ENCODE assay signal across 8 cellular contexts in the genomic region with DNA sequence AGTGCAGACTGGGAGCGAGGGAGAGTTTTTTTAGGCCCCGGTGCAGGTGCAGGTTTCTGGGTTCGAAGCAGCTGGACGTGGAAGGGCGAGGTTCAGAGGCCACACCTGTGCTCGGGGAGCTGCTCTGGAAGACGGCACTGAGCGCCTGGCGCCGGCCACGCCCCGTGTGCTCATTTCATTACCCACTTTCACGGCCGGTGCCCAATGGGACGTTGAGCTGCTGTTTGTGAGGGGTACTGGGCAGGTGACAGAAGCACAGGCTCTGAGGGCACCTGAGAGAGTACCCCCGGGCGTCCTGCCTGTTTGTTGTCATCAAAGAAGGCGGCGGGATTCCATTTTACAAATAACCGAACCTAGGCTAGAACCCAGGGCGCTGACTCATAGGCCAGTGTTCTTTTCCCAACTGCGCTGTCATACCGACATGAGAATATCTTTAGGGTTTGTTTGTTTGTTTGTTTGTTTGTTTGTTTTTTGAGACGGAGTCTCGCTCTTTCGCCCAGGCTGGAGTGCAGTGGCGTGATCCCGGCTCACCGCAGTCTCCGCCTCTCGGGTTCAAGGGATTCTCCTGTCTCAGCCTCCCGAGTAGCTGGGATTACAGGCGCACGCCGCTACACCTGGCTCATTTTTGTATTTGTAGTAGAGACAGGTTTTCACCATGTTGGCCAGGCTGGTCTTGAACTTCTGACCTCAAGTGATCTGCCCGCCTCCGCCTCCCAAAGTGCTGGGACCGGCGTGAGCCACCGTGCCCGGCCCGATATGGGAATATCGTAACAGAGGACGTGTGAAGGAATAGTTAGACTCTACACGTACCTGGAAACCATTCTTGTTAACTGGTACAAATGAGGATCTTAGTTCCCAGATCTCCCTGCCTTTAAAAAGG. TPM values are rescaled to one million over a fixed set of nuclear protein-coding genes. Genes with fewer than 3 reads are reported as not detected.
DNase-seq lines count a peak whose midpoint lies in the region; ATAC-seq and TF ChIP-seq lines count a peak whose summit lies in the region.

No MANE protein-coding gene starts in this region.

- H3K4me1 ChIP-seq in esophagus (ENCODE audit: control insufficient read depth in 2 of 2, insufficient read depth in 2 of 2, low read length in 1 of 2), result peaks cover 3% of the 10 kb centered on the region in 2 donors
- H3K4me1 ChIP-seq in neuron (ENCODE audit: insufficient read depth, low read length), result peaks cover 5% of the 10 kb centered on the region

- H3K4me3 ChIP-seq in NB4 (ENCODE audit: low read depth, low read length), result peak overlapping the region; percentile 80
- H3K4me3 ChIP-seq in esophagus (ENCODE audit: low read depth in 1 of 2, low read length in 2 of 2), result peak overlapping the region; percentile 73 to 76
- H3K4me3 ChIP-seq in neuron (ENCODE audit: low read length), result peak overlapping the region; percentile 71

- H3K36me3 ChIP-seq in esophagus (ENCODE audit: control insufficient read depth in 2 of 2, insufficient read depth in 2 of 2, low read length in 1 of 2), result no peaks in the 10 kb centered on the region
- no peaks in the 10 kb centered on the region for H3K36me3 ChIP-seq in neuron (ENCODE audit: insufficient read depth, low read length)

- no peak overlapping the region for H2AFZ ChIP-seq in neuron (ENCODE audit: low read depth, low read length)

- H3K27me3 ChIP-seq in esophagus (ENCODE audit: control insufficient read depth in 1 of 2, insufficient read depth in 2 of 2, low read length in 2 of 2), result no peaks in the 10 kb centered on the region
- no peaks in the 10 kb centered on the region for H3K27me3 ChIP-seq in neuron (ENCODE audit: insufficient read depth, low read length)

- peaks cover 1% of the 10 kb centered on the region for H3K36me3 Mint-ChIP-seq in activated CD8-positive, alpha-beta T cell treated with anti-CD3 and anti-CD28 coated beads for 36 hours (ENCODE audit: low read depth)

- no peak for TF ChIP-seq POLR2A in NB4 (IDR thresholded peaks at IDR 0.05; ENCODE audit: extremely low read depth, insufficient read length)

- peaks cover 9% of the 10 kb centered on the region for H3K4me1 Mint-ChIP-seq in activated CD8-positive, alpha-beta T cell treated with anti-CD3 and anti-CD28 coated beads for 36 hours (ENCODE audit: low read depth)

- peak; percentile 49 for ATAC-seq in GM21529 (IDR thresholded peaks at IDR 0.05; ENCODE audit: unreplicated experiment)
- peak; percentile 54 for ATAC-seq in activated CD8-positive, alpha-beta T cell treated with anti-CD3 and anti-CD28 coated beads for 36 hours

- H3K9me3 ChIP-seq in esophagus (ENCODE audit: control insufficient read depth in 2 of 2, insufficient read depth in 1 of 2, low read depth in 1 of 2, low read length in 1 of 2) (no peaks in the 10 kb centered on the region), neuron (ENCODE audit: low read length) (no peaks in the 10 kb centered on the region)

- H3K9me3 Mint-ChIP-seq in activated CD8-positive, alpha-beta T cell treated with anti-CD3 and anti-CD28 coated beads for 36 hours, result peaks cover 8% of the 10 kb centered on the region

- H3K27ac Mint-ChIP-seq in activated CD8-positive, alpha-beta T cell treated with anti-CD3 and anti-CD28 coated beads for 36 hours, result no peak overlapping the region

- TF ChIP-seq CTCF in NB4 (IDR thresholded peaks at IDR 0.05; ENCODE audit: low read depth, low read length), result no peak
- no peak for TF ChIP-seq CTCF in activated CD8-positive, alpha-beta T cell treated with anti-CD3 and anti-CD28 coated beads for 36 hours (IDR thresholded peaks at IDR 0.05)

- peak overlapping the region; percentile 91 for H3K4me3 Mint-ChIP-seq in activated CD8-positive, alpha-beta T cell treated with anti-CD3 and anti-CD28 coated beads for 36 hours

- POLR2A ChIA-PET in activated CD8-positive, alpha-beta T cell treated with anti-CD3 and anti-CD28 coated beads for 36 hours (lab: Charles Lee), result no interaction called here

- no peaks in the 10 kb centered on the region for H3K27me3 Mint-ChIP-seq in activated CD8-positive, alpha-beta T cell treated with anti-CD3 and anti-CD28 coated beads for 36 hours

- peak overlapping the region; percentile 99 for H3K27ac ChIP-seq in esophagus (ENCODE audit: low read depth in 2 of 2, low read length in 1 of 2)

- intact Hi-C loops in activated CD8-positive, alpha-beta T cell treated with anti-CD3 and anti-CD28 coated beads for 36 hours (cut with micrococcal nuclease), result no loop called here

- CTCF ChIA-PET in activated CD8-positive, alpha-beta T cell treated with anti-CD3 and anti-CD28 coated beads for 36 hours (lab: Charles Lee), result interaction anchor here (1.0 kb wide), 1 partner anchor 50 kb away, joined by 4 read pairs; no protein-coding TSS in a partner anchor

- WGBS in esophagus, 2 donors, result 47% methylated on average over 43 to 45 of the region's 45 CpGs

- DNase-seq in DMS53 (lab: John Stamatoyannopoulos, UW) (peak; percentile 85), NB4 (ENCODE audit: low read depth) (no peak), hippocampal formation (lab: John Stamatoyannopoulos, UW) (no peak), NCI-H1694 (lab: John Stamatoyannopoulos, UW) (no peak)
- DNase-seq in activated CD8-positive, alpha-beta T cell treated with anti-CD3 and anti-CD28 coated beads for 36 hours, result peak; percentile 62

RNA-seq across cellular contexts. Expression of gene SPTBN2, which starts 16.6 kb away (rescaled TPM):
- 1 to 10 TPM; 1.4 to 1.8 TPM for total RNA-seq in activated CD8-positive, alpha-beta T cell treated with anti-CD3 and anti-CD28 coated beads for 36 hours
- 10 to 100 TPM; 61.3 to 63.4 TPM for polyA plus RNA-seq in esophagus

Comparison
In these comparisons a context has a peak if more than half of its experiments do, and no peak if none do; other contexts are left out.
1. DNase-seq: peak in DMS53 (single experiment) and activated CD8-positive, alpha-beta T cell treated with anti-CD3 and anti-CD28 coated beads for 36 hours (single experiment); none in NB4 (single experiment), hippocampal formation (0 of 2) and NCI-H1694 (single experiment).
2. Peak in every context shown above with its lines, with median percentiles within 50 percentile points of each other: H3K4me3 ChIP-seq.